Comparison of ENCODE assay signal across 8 cellular contexts in genomic region chr10:6300106-6300783, GRCh38.
DNase-seq lines count a peak whose midpoint lies in the region; ATAC-seq and TF ChIP-seq lines count a peak whose summit lies in the region.

No MANE protein-coding gene starts in this region.

- peaks cover 70% of the 10 kb centered on the region for H3K4me1 Mint-ChIP-seq in activated T-cell treated with anti-CD3 and anti-CD28 coated beads, Interleukin-2, amount 50 U/mL, for 72 hours (ENCODE audit: low read depth)
- peaks cover 46% of the 10 kb centered on the region for H3K4me1 Mint-ChIP-seq in type B pancreatic cell (ENCODE audit: unreplicated experiment)

- DNase-seq in GM13976 (ENCODE audit: low spot score) (peak; percentile 61), Kasumi-1 (lab: John Stamatoyannopoulos, UW) (peak; percentile 80 to 88), iris pigment epithelial cell (ENCODE audit: low read depth) (peak; percentile 39), type B pancreatic cell (ENCODE audit: extremely low spot score, unreplicated experiment) (no peak), HAP-1 (ENCODE audit: low spot score in 2 of 2) (no peak), cerebellar cortex (ENCODE audit: low spot score) (no peak)
- DNase-seq in activated T-cell treated with anti-CD3 and anti-CD28 coated beads, Interleukin-2, amount 50 U/mL, for 72 hours: peak; percentile 47 to 52

- peak overlapping the region; percentile 63 to 72 for H3K4me3 Mint-ChIP-seq in activated T-cell treated with anti-CD3 and anti-CD28 coated beads, Interleukin-2, amount 50 U/mL, for 72 hours
- H3K4me3 Mint-ChIP-seq in type B pancreatic cell: peak overlapping the region; percentile 29

- in situ Hi-C loops in GM13976 (cut with MboI; ENCODE audit: low sequenced_read_pairs, unreplicated experiment): no loop called here
- in situ Hi-C loops in HAP-1 (cut with MboI; ENCODE audit: low sequenced_read_pairs): no loop called here

- no peak overlapping the region for H3K4me3 ChIP-seq in HAP-1

- TF ChIP-seq CTCF in GM13976 (IDR thresholded peaks at IDR 0.05; ENCODE audit: borderline replicate concordance, control extremely low read depth, extremely low read depth, insufficient read depth, missing control alignments) (no peak), type B pancreatic cell (conservative IDR thresholded peaks at IDR 0.05) (no peak)

- H3K36me3 Mint-ChIP-seq in activated T-cell treated with anti-CD3 and anti-CD28 coated beads, Interleukin-2, amount 50 U/mL, for 72 hours (ENCODE audit: insufficient read depth in 2 of 2): peaks cover 12 to 29% of the 10 kb centered on the region in 2 donors
- no peaks in the 10 kb centered on the region for H3K36me3 Mint-ChIP-seq in type B pancreatic cell

- no peaks in the 10 kb centered on the region for H3K9me3 ChIP-seq in HAP-1

- H3K27ac Mint-ChIP-seq in activated T-cell treated with anti-CD3 and anti-CD28 coated beads, Interleukin-2, amount 50 U/mL, for 72 hours: peak overlapping the region; percentile 74
- peak overlapping the region; percentile 68 for H3K27ac Mint-ChIP-seq in type B pancreatic cell

- no peaks in the 10 kb centered on the region for H3K4me1 ChIP-seq in HAP-1

- H3K27me3 Mint-ChIP-seq in activated T-cell treated with anti-CD3 and anti-CD28 coated beads, Interleukin-2, amount 50 U/mL, for 72 hours (ENCODE audit: low read depth): no peaks in the 10 kb centered on the region
- no peaks in the 10 kb centered on the region for H3K27me3 Mint-ChIP-seq in type B pancreatic cell

- H3K36me3 ChIP-seq in HAP-1 (replicated peaks): no peaks in the 10 kb centered on the region

- H3K27me3 ChIP-seq in HAP-1 (ENCODE audit: low read depth): no peaks in the 10 kb centered on the region

- peak; percentile 73 for ATAC-seq in GM21737 (IDR thresholded peaks at IDR 0.05; ENCODE audit: unreplicated experiment)
- ATAC-seq in activated T-cell treated with anti-CD3 and anti-CD28 coated beads, Interleukin-2, amount 50 U/mL, for 72 hours (replicated peaks in 1 of 2): peak; percentile 70 to 71

- peaks cover 0 to 1% of the 10 kb centered on the region in 2 donors for H3K9me3 Mint-ChIP-seq in activated T-cell treated with anti-CD3 and anti-CD28 coated beads, Interleukin-2, amount 50 U/mL, for 72 hours
- peaks cover 11% of the 10 kb centered on the region for H3K9me3 Mint-ChIP-seq in type B pancreatic cell

Comparison
In these comparisons a context has a peak if more than half of its experiments do, and no peak if none do; other contexts are left out.
1. DNase-seq: peak in GM13976 (single experiment), Kasumi-1 (2 of 2), activated T-cell treated with anti-CD3 and anti-CD28 coated beads, Interleukin-2, amount 50 U/mL, for 72 hours (2 of 2) and iris pigment epithelial cell (single experiment); none in type B pancreatic cell (single experiment), HAP-1 (0 of 2) and cerebellar cortex (single experiment).